ENCODE assay signal across 8 cellular contexts in genomic region chr14:50363734-50364113, GRCh38. TPM values are rescaled to one million over a fixed set of nuclear protein-coding genes. Genes with fewer than 3 reads are reported as not detected.
DNase-seq lines count a peak whose midpoint lies in the region; ATAC-seq and TF ChIP-seq lines count a peak whose summit lies in the region.

No MANE protein-coding gene starts in this region.

- DNase-seq in DMS53 (lab: John Stamatoyannopoulos, UW) (peak; percentile 14), DMS53 treated with DMSO at 0.1 percent for 48 hours (lab: John Stamatoyannopoulos, UW; ENCODE audit: unreplicated experiment) (no peak), SIG-M5 treated with dmso at 0.1 percent for 504 hours (lab: John Stamatoyannopoulos, UW; ENCODE audit: unreplicated experiment) (peak; percentile 86), coronary artery (ENCODE audit: low spot score) (no peak), omental fat pad (ENCODE audit: low spot score) (no peak), DMS79 (lab: John Stamatoyannopoulos, UW) (no peak), putamen (ENCODE audit: low spot score) (no peak)

- H3K27ac ChIP-seq in coronary artery: peak overlapping the region; percentile 50 to 72

- peak overlapping the region; percentile 51 for H3K4me3 ChIP-seq in coronary artery

- TF ChIP-seq CTCF in coronary artery (IDR thresholded peaks at IDR 0.05) (no peak), omental fat pad (IDR thresholded peaks at IDR 0.05) (no peak)

- ATAC-seq in HG02981 (IDR thresholded peaks at IDR 0.05; ENCODE audit: unreplicated experiment): peak; percentile 97
- ATAC-seq in omental fat pad (ENCODE audit: low FRiP score): peak; percentile 61

RNA-seq across cellular contexts. Expression of gene CDKL1, which starts 33.0 kb away (rescaled TPM):
- total RNA-seq in omental fat pad: 10 to 100 TPM; 27.7 to 44.3 (median 36.7) TPM

RNA-seq across cellular contexts. Expression of gene DMAC2L, which starts 51.6 kb away (rescaled TPM):
- 10 to 100 TPM; 16.5 to 19.1 (median 17.4) TPM for total RNA-seq in omental fat pad

RNA-seq across cellular contexts. Expression of gene L2HGDH, which starts 51.7 kb away (rescaled TPM):
- total RNA-seq in omental fat pad: 1 to 10 TPM; 2.3 to 6.2 (median 4.5) TPM

Comparison
In these comparisons a context has a peak if more than half of its experiments do, and no peak if none do; other contexts are left out.
1. DNase-seq: peak in DMS53 (single experiment) and SIG-M5 treated with dmso at 0.1 percent for 504 hours (single experiment); none in DMS53 treated with DMSO at 0.1 percent for 48 hours (single experiment), coronary artery (single experiment), omental fat pad (single experiment), DMS79 (single experiment) and putamen (single experiment).